8 cellular contexts compared by ENCODE assay signal in genomic region chr17:62819511-62820221, GRCh38. TPM values are rescaled to one million over a fixed set of nuclear protein-coding genes. Genes with fewer than 3 reads are reported as not detected.
DNase-seq lines count a peak whose midpoint lies in the region; ATAC-seq and TF ChIP-seq lines count a peak whose summit lies in the region.

No MANE protein-coding gene starts in this region.

- H3K27me3 Mint-ChIP-seq in progenitor cell of endocrine pancreas, result peaks cover 10% of the 10 kb centered on the region

- no peaks in the 10 kb centered on the region for H3K9me3 Mint-ChIP-seq in progenitor cell of endocrine pancreas (ENCODE audit: low read depth)

- no peaks in the 10 kb centered on the region for H3K9me3 ChIP-seq in HEK293 (ENCODE audit: control insufficient read depth, insufficient read depth, low read depth, low read length)
- H3K9me3 ChIP-seq in SJSA1 (replicated peaks), result no peaks in the 10 kb centered on the region

- H3K36me3 Mint-ChIP-seq in progenitor cell of endocrine pancreas (ENCODE audit: insufficient read depth), result no peaks in the 10 kb centered on the region

- TF ChIP-seq CTCF in HEK293 (tag by site-specific recombination; IDR thresholded peaks at IDR 0.05) (no peak), progenitor cell of endocrine pancreas (IDR thresholded peaks at IDR 0.05; ENCODE audit: unreplicated experiment) (no peak)

- peaks cover 19% of the 10 kb centered on the region for H3K4me1 Mint-ChIP-seq in progenitor cell of endocrine pancreas (ENCODE audit: low read depth)

- CTCF ChIA-PET in HEK293 (lab: Yijun Ruan, JAX), result interaction anchor here (0.5 to 1.4 kb wide), 2 partner anchors 152 to 374 kb away, joined by 3 to 6 read pairs; no protein-coding TSS in a partner anchor

- DNase-seq in SJSA1 (ENCODE audit: low read depth in 1 of 2, low spot score in 2 of 2) (peak; percentile 95 to 96), foreskin melanocyte (peak; percentile 82), progenitor cell of endocrine pancreas (ENCODE audit: low spot score, unreplicated experiment) (peak; percentile 18), HuH-7 (ENCODE audit: low spot score) (no peak)

- peaks cover 9% of the 10 kb centered on the region; the same call in 1 of the 2 replicates for H3K4me1 ChIP-seq in HEK293 (ENCODE audit: control insufficient read depth, insufficient read depth, low read length)
- peaks cover 39% of the 10 kb centered on the region for H3K4me1 ChIP-seq in SJSA1 (replicated peaks)

- no peak overlapping the region for H3K27ac ChIP-seq in HEK293 (ENCODE audit: extremely low read depth, low read depth, low read length)
- peak overlapping the region; percentile 97 for H3K27ac ChIP-seq in SJSA1

- POLR2A ChIA-PET in HEK293 (lab: Yijun Ruan, JAX), result interaction anchor here (0.7 to 1.4 kb wide), 4 partner anchors 8 to 95 kb away, joined by 3 to 5 read pairs (median 3); partner anchors contain the start of gene MARCHF10

- no peaks in the 10 kb centered on the region for H3K36me3 ChIP-seq in HEK293 (ENCODE audit: control insufficient read depth in 2 of 2, insufficient read depth in 1 of 2, low read length in 2 of 2)
- no peaks in the 10 kb centered on the region for H3K36me3 ChIP-seq in SJSA1

- ATAC-seq in GM19395 (IDR thresholded peaks at IDR 0.05; ENCODE audit: unreplicated experiment) (no peak), HG03378 (IDR thresholded peaks at IDR 0.05; ENCODE audit: unreplicated experiment) (no peak), GM18498 (IDR thresholded peaks at IDR 0.05; ENCODE audit: unreplicated experiment) (no peak)

- H3K27ac Mint-ChIP-seq in progenitor cell of endocrine pancreas, result peak overlapping the region; percentile 96

- H3K4me3 ChIP-seq in HEK293 (ENCODE audit: low read depth, low read length) (no peak overlapping the region), SJSA1 (peak overlapping the region; percentile 11)

- no peaks in the 10 kb centered on the region for H3K27me3 ChIP-seq in SJSA1 (replicated peaks)

- no peak overlapping the region for H3K4me3 Mint-ChIP-seq in progenitor cell of endocrine pancreas (ENCODE audit: low read depth)

TF ChIP-seq in HEK293, 187 proteins besides CTCF, POLR2A, EP300 and RAD21 (continues in another document):
- TF ChIP-seq TSHZ1 (tag by site-specific recombination; IDR thresholded peaks at IDR 0.05; ENCODE audit: borderline replicate concordance) (no peak), HOXA7 (CRISPR knock-in tag; IDR thresholded peaks at IDR 0.05; ENCODE audit: borderline replicate concordance) (no peak), OSR2 (tag by site-specific recombination; IDR thresholded peaks at IDR 0.05) (no peak), ZNF138 (tag by site-specific recombination; IDR thresholded peaks at IDR 0.05; ENCODE audit: borderline replicate concordance) (no peak), ZNF600 (tag by site-specific recombination; IDR thresholded peaks at IDR 0.05) (peak; percentile 71), ZNF146 (tag by site-specific recombination; IDR thresholded peaks at IDR 0.05) (no peak), ZNF580 (tag by site-specific recombination; IDR thresholded peaks at IDR 0.05) (no peak), INSM2 (tag by site-specific recombination; IDR thresholded peaks at IDR 0.05) (0 out of 2 replicates have a peak, but pooled peaks have one; percentile 42), ZNF433 (tag by site-specific recombination; IDR thresholded peaks at IDR 0.05; ENCODE audit: low read depth) (no peak), ZEB2 (tag by site-specific recombination; IDR thresholded peaks at IDR 0.05) (peak; percentile 50; the same call in 1 of the 2 replicates), ZNF280D (tag by site-specific recombination; IDR thresholded peaks at IDR 0.05) (no peak), ZFP37 (tag by site-specific recombination; IDR thresholded peaks at IDR 0.05) (peak; percentile 28; the same call in 1 of the 2 replicates), ZBTB21 (tag by site-specific recombination; IDR thresholded peaks at IDR 0.05) (0 out of 2 replicates have a peak, but pooled peaks have one; percentile 14), ZBTB17 (tag by site-specific recombination; IDR thresholded peaks at IDR 0.05) (peak; percentile 81), IKZF3 (tag by site-specific recombination; IDR thresholded peaks at IDR 0.05) (peak; percentile 43; the same call in 1 of the 2 replicates), ZBTB26 (tag by site-specific recombination; optimal IDR thresholded peaks at IDR 0.05) (no peak), ZNF239 (tag by site-specific recombination; IDR thresholded peaks at IDR 0.05) (no peak; the same call in 1 of the 2 replicates)

RNA-seq across cellular contexts. Expression of gene MARCHF10, which starts 11.6 kb away (rescaled TPM):
- 0.31 and 0.71 TPM in 2 replicates for total RNA-seq in SJSA1 (2014; rRNA removed; shearing (Covaris generic))
- not detected in 2 replicates for total RNA-seq in progenitor cell of endocrine pancreas
